ENCODE assay signal across 8 cellular contexts in genomic region chr1:156122519-156123355, GRCh38. TPM values are rescaled to one million over a fixed set of nuclear protein-coding genes. Genes with fewer than 3 reads are reported as not detected.
DNase-seq lines count a peak whose midpoint lies in the region; ATAC-seq and TF ChIP-seq lines count a peak whose summit lies in the region.

No MANE protein-coding gene starts in this region.

- ATAC-seq in HG03571 (IDR thresholded peaks at IDR 0.05; ENCODE audit: unreplicated experiment): no peak

- in situ Hi-C loops in astrocyte of the cerebellum (cut with HindIII; ENCODE audit: low sequenced_read_pairs): no loop called here

- TF ChIP-seq CTCF in astrocyte of the cerebellum (IDR thresholded peaks at IDR 0.05; ENCODE audit: low read depth, low read length, missing control alignments): no peak

- DNase-seq in CD1c-positive myeloid dendritic cell (ENCODE audit: extremely low spot score) (peak; percentile 64), LHCN-M2 (ENCODE audit: low read depth) (peak; percentile 95), astrocyte of the cerebellum (ENCODE audit: low read depth) (peak; percentile 92), hippocampal formation (lab: John Stamatoyannopoulos, UW) (peak; percentile 42 to 70), skeletal muscle cell (ENCODE audit: low read depth) (no peak), MV-4-11 (lab: John Stamatoyannopoulos, UW) (no peak)
- DNase-seq in effector CD8-positive, alpha-beta T cell (lab: John Stamatoyannopoulos, UW): no peak

- H3K4me3 ChIP-seq in astrocyte of the cerebellum (ENCODE audit: low read depth, low read length): peak overlapping the region; percentile 32
- H3K4me3 ChIP-seq in skeletal muscle cell (ENCODE audit: low read depth, low read length): peak overlapping the region; percentile 38

RNA-seq across cellular contexts. Expression of gene LMNA, which starts 8.2 kb away (rescaled TPM):
- 1,371 and 1,475 TPM in 2 replicates for total RNA-seq in LHCN-M2 (2014; rRNA removed)
- 1,211 TPM for polyA plus RNA-seq in LHCN-M2 (2012)

RNA-seq across cellular contexts. Expression of gene SEMA4A, which starts 30.6 kb away (rescaled TPM):
- 0.40 and 0.64 TPM in 2 replicates for total RNA-seq in LHCN-M2 (2014; rRNA removed)
- polyA plus RNA-seq in LHCN-M2 (2012): 0.39 TPM

RNA-seq across cellular contexts. Expression of gene MEX3A, which starts 40.5 kb away (rescaled TPM):
- total RNA-seq in LHCN-M2 (2014; rRNA removed): 4.9 and 5.8 TPM in 2 replicates
- polyA plus RNA-seq in LHCN-M2 (2012): 3.1 TPM

Comparison
In these comparisons a context has a peak if more than half of its experiments do, and no peak if none do; other contexts are left out.
1. DNase-seq: peak in CD1c-positive myeloid dendritic cell (single experiment), LHCN-M2 (single experiment), astrocyte of the cerebellum (single experiment) and hippocampal formation (2 of 2); none in skeletal muscle cell (single experiment), effector CD8-positive, alpha-beta T cell (single experiment) and MV-4-11 (single experiment).